Comparison of ENCODE assay signal across 23 cellular contexts in genomic region chr16:79018952-79019506, GRCh38.
"Had no signal": no experiment of that assay in that cellular context is flagged by ENCODE, and none has a peak within 500 bp of the region (broad histone marks: within the 10 kb centered on the region; RNA-seq: fewer than 3 reads in every experiment).

No MANE protein-coding gene starts in this region.

- H3K27me3 ChIP-seq: gastrocnemius medialis, ovary, sigmoid colon, testis, tibial artery had no signal

- H3K9me3 ChIP-seq: gastrocnemius medialis, lower lobe of right lung, ovary, psoas muscle, sigmoid colon, testis, tibial artery had no signal

- DNase-seq: dermis blood vessel endothelial cell; effector memory CD4-positive, alpha-beta T cell; erythroblast; gastrocnemius medialis; head of caudate nucleus; left ventricle myocardium superior; lower lobe of right lung; natural killer cell; occipital lobe; ovary; posterior cingulate gyrus; psoas muscle; right cardiac atrium; sigmoid colon; stimulated activated CD4-positive, alpha-beta T cell treated with anti-CD3 and anti-CD28 coated beads, Interleukin-2, amount 100 ng/mL, for 24 hours; stimulated activated CD4-positive, alpha-beta T cell treated with anti-CD3 and anti-CD28 coated beads, Interleukin-4, amount 100 ng/mL, for 24 hours; stimulated activated naive CD8-positive, alpha-beta T cell treated with anti-CD3 and anti-CD28 coated beads, Interleukin-15, Interleukin-2, amounts not matched to agents 100 U/mL and 50 U/mL, for 24 hours; substantia nigra; testis; tibial artery had no signal

- H3K4me1 ChIP-seq: gastrocnemius medialis, lower lobe of right lung, psoas muscle, testis, tibial artery had no signal

- H3K4me3 Mint-ChIP-seq: natural killer cell; stimulated activated memory B cell treated with anti-CD40 and anti-IgM and Interleukin-4, amounts not matched to agents 10 μg/mL and 1 μg/mL and 100 μg/mL, for 72 hours; type B pancreatic cell had no signal

- H3K36me3 Mint-ChIP-seq: natural killer cell, type B pancreatic cell had no signal

- H3K27ac Mint-ChIP-seq: natural killer cell; stimulated activated memory B cell treated with anti-CD40 and anti-IgM and Interleukin-4, amounts not matched to agents 10 μg/mL and 1 μg/mL and 100 μg/mL, for 72 hours; type B pancreatic cell had no signal

- H3K4me1 Mint-ChIP-seq: natural killer cell had no signal

- H3K27me3 Mint-ChIP-seq: type B pancreatic cell had no signal

- H3K9me3 Mint-ChIP-seq: natural killer cell; stimulated activated memory B cell treated with anti-CD40 and anti-IgM and Interleukin-4, amounts not matched to agents 10 μg/mL and 1 μg/mL and 100 μg/mL, for 72 hours; type B pancreatic cell had no signal

- H3K27ac ChIP-seq: coronary artery, gastrocnemius medialis, lower lobe of right lung, ovary, psoas muscle, sigmoid colon, testis, tibial artery had no signal

- ATAC-seq: gastrocnemius medialis; left ventricle myocardium superior; lower lobe of right lung; natural killer cell; psoas muscle; right cardiac atrium; stimulated activated memory B cell treated with anti-CD40 and anti-IgM and Interleukin-4, amounts not matched to agents 10 μg/mL and 1 μg/mL and 100 μg/mL, for 72 hours; stimulated activated naive CD8-positive, alpha-beta T cell treated with anti-CD3 and anti-CD28 coated beads, Interleukin-15, Interleukin-2, amounts not matched to agents 100 U/mL and 50 U/mL, for 24 hours had no signal
